8 cellular contexts compared by ENCODE assay signal in genomic region chr19:41327499-41328156, GRCh38. TPM values are rescaled to one million over a fixed set of nuclear protein-coding genes. Genes with fewer than 3 reads are reported as not detected.
DNase-seq lines count a peak whose midpoint lies in the region; ATAC-seq and TF ChIP-seq lines count a peak whose summit lies in the region.

No MANE protein-coding gene starts in this region.

- H3K36me3 Mint-ChIP-seq in CD4-positive, alpha-beta memory T cell: peaks cover 31 to 65% of the 10 kb centered on the region in 2 donors
- peaks cover 46% of the 10 kb centered on the region for H3K36me3 Mint-ChIP-seq in activated CD4-positive, alpha-beta T cell treated with anti-CD3 and anti-CD28 coated beads for 36 hours (ENCODE audit: low read depth)
- H3K36me3 Mint-ChIP-seq in dendritic cell treated with granulocyte-macrophage colony-stimulating factor and Interleukin-4, amounts not matched to agents 40 ng/mL and 50 ng/mL, for 4 days (ENCODE audit: low read depth): peaks cover 98% of the 10 kb centered on the region

- H3K23ac ChIP-seq in IMR-90 (ENCODE audit: low read depth, low read length): peak overlapping the region; percentile 96

- ATAC-seq in GM19463 (IDR thresholded peaks at IDR 0.05; ENCODE audit: unreplicated experiment) (peak; percentile 72), IMR-90 (ENCODE audit: low read depth) (no peak)
- ATAC-seq in activated CD4-positive, alpha-beta T cell treated with anti-CD3 and anti-CD28 coated beads for 36 hours: peak; percentile 75

- no peak overlapping the region; the same call in 1 of the 2 replicates for H3K4me2 ChIP-seq in IMR-90 (ENCODE audit: low read depth, low read length)

- no peak overlapping the region for H3K56ac ChIP-seq in IMR-90 (ENCODE audit: extremely low read depth, insufficient read depth, low read length)

- TF ChIP-seq CTCF in IMR-90 (conservative IDR thresholded peaks at IDR 0.05; ENCODE audit: low read depth, low read length): no peak

- peak overlapping the region; percentile 26; the same call in 1 of the 2 replicates for H3K18ac ChIP-seq in IMR-90 (ENCODE audit: low read depth, low read length)

- no TSS peak for BruUV-seq in IMR-90 (replicated peaks; lab: Mats Ljungman, UMichigan)

- peak overlapping the region; percentile 97 for H2AK5ac ChIP-seq in IMR-90 (ENCODE audit: low read depth, low read length)

- intact Hi-C loops in CD4-positive, alpha-beta memory T cell (cut with micrococcal nuclease): loop anchor here (1.0 to 2.0 kb wide), 2 partner anchors 17 to 24 kb away; partner anchors contain the start of gene CCDC97
- intact Hi-C loops in IMR-90 (cut with micrococcal nuclease): no loop called here
- intact Hi-C loops in activated CD4-positive, alpha-beta T cell treated with anti-CD3 and anti-CD28 coated beads for 36 hours (cut with DNase I, micrococcal nuclease): loop anchor here (1.0 to 2.0 kb wide), 5 partner anchors 17 to 103 kb away; partner anchors contain the start of genes BCKDHA (in 1 of the 2), CCDC97 (in 1 of the 2), EXOSC5 (in 1 of the 2) and HNRNPUL1 (in 1 of the 2)
- intact Hi-C loops in dendritic cell treated with granulocyte-macrophage colony-stimulating factor and Interleukin-4, amounts not matched to agents 40 ng/mL and 50 ng/mL, for 4 days (cut with micrococcal nuclease): loop anchor here (10.0 kb wide), 1 partner anchor 107 kb away; the partner anchor contains the start of gene DMAC2

- DNase-seq in CD4-positive, alpha-beta memory T cell: peak; percentile 81 to 99 (median 84)
- DNase-seq in IMR-90 (peak; percentile 49), midbrain (lab: John Stamatoyannopoulos, UW) (peak; percentile 17), HuH-7.5 (ENCODE audit: low spot score) (no peak)
- DNase-seq in activated CD4-positive, alpha-beta T cell treated with anti-CD3 and anti-CD28 coated beads for 36 hours: peak; percentile 93
- peak; percentile 66 to 87 for DNase-seq in stimulated activated CD8-positive, alpha-beta memory T cell treated with anti-CD3 and anti-CD28 coated beads, Interleukin-4, amount 100 ng/mL, for 4 hours (ENCODE audit: low read depth in 2 of 2, low spot score in 1 of 2)

- 22% methylated on average over 12 of the region's 35 CpGs; no CpG with 5 or more reads in 1 of the 2 experiments for WGBS in IMR-90 (ENCODE audit: extremely low coverage in 2 of 2, insufficient read length in 1 of 2), 2 experiments

- peak; percentile 47; the same call in 1 of the 2 replicates for TF ChIP-seq POLR2A in IMR-90 (IDR thresholded peaks at IDR 0.05; ENCODE audit: low read depth, low read length)

- peaks cover 45% of the 10 kb centered on the region for H4K20me1 ChIP-seq in IMR-90 (ENCODE audit: insufficient read depth, low read length)

- peaks cover 13 to 57% of the 10 kb centered on the region in 2 experiments for H3K79me1 ChIP-seq in IMR-90 (ENCODE audit: low read depth in 1 of 2, low read length in 2 of 2)

- H3K14ac ChIP-seq in IMR-90 (replicated peaks; ENCODE audit: low read depth, low read length): peak overlapping the region; percentile 42

- dilution Hi-C loops in IMR-90 (cut with HindIII; ENCODE audit: low sequenced_read_pairs, unreplicated experiment): no loop called here

- H4K8ac ChIP-seq in IMR-90 (ENCODE audit: low read depth in 2 of 2, low read length in 2 of 2): peak overlapping the region; percentile 47 to 73; a peak in 3 of 4 replicates

- peak overlapping the region; percentile 66 for H4K5ac ChIP-seq in IMR-90 (ENCODE audit: low read depth, low read length)

- H3K27ac Mint-ChIP-seq in CD4-positive, alpha-beta memory T cell: peak overlapping the region; percentile 97 to 99 (median 98)
- H3K27ac Mint-ChIP-seq in activated CD4-positive, alpha-beta T cell treated with anti-CD3 and anti-CD28 coated beads for 36 hours: peak overlapping the region; percentile 96
- H3K27ac Mint-ChIP-seq in dendritic cell treated with granulocyte-macrophage colony-stimulating factor and Interleukin-4, amounts not matched to agents 40 ng/mL and 50 ng/mL, for 4 days: peak overlapping the region; percentile 98

- peak overlapping the region in 1 of 2 donors; percentile 43 for H3K4me3 ChIP-seq in CD4-positive, alpha-beta memory T cell (ENCODE audit: low read length in 2 of 2)
- no peak overlapping the region for H3K4me3 ChIP-seq in IMR-90 (ENCODE audit: insufficient read depth, low read depth, low read length)

- H3K4me3 Mint-ChIP-seq in CD4-positive, alpha-beta memory T cell: peak overlapping the region; percentile 77 to 87 (median 84)
- H3K4me3 Mint-ChIP-seq in activated CD4-positive, alpha-beta T cell treated with anti-CD3 and anti-CD28 coated beads for 36 hours: peak overlapping the region; percentile 63
- H3K4me3 Mint-ChIP-seq in dendritic cell treated with granulocyte-macrophage colony-stimulating factor and Interleukin-4, amounts not matched to agents 40 ng/mL and 50 ng/mL, for 4 days: peak overlapping the region; percentile 76

- H3K9me1 ChIP-seq in IMR-90 (ENCODE audit: insufficient read depth, low read length): peaks cover 27% of the 10 kb centered on the region

- H2BK15ac ChIP-seq in IMR-90 (ENCODE audit: low read depth, low read length): peak overlapping the region; percentile 84; the same call in 2 of the 3 replicates

- peaks cover 0 to 14% (median 0%) of the 10 kb centered on the region in 8 donors for H3K9me3 Mint-ChIP-seq in CD4-positive, alpha-beta memory T cell
- H3K9me3 Mint-ChIP-seq in activated CD4-positive, alpha-beta T cell treated with anti-CD3 and anti-CD28 coated beads for 36 hours (ENCODE audit: low read depth): no peaks in the 10 kb centered on the region
- no peaks in the 10 kb centered on the region for H3K9me3 Mint-ChIP-seq in dendritic cell treated with granulocyte-macrophage colony-stimulating factor and Interleukin-4, amounts not matched to agents 40 ng/mL and 50 ng/mL, for 4 days

- peak overlapping the region; percentile 93 for H2AK9ac ChIP-seq in IMR-90 (replicated peaks; ENCODE audit: low read depth, low read length, poor library complexity)

- peak overlapping the region; percentile 84 for H2AFZ ChIP-seq in IMR-90 (replicated peaks; ENCODE audit: low read length, poor library complexity)

- no peaks in the 10 kb centered on the region for H3K27me3 ChIP-seq in CD4-positive, alpha-beta memory T cell (ENCODE audit: insufficient read depth, low read length)
- no peaks in the 10 kb centered on the region for H3K27me3 ChIP-seq in IMR-90 (ENCODE audit: control insufficient read depth, insufficient read depth, low read length)

- peaks cover 69% of the 10 kb centered on the region for H3K4me1 ChIP-seq in CD4-positive, alpha-beta memory T cell (ENCODE audit: insufficient read depth, low read length)
- peaks cover 51% of the 10 kb centered on the region for H3K4me1 ChIP-seq in IMR-90 (ENCODE audit: control insufficient read depth, insufficient read depth, low read length)

- peak overlapping the region; percentile 89 for H3K4ac ChIP-seq in IMR-90 (ENCODE audit: low read depth, low read length)

- H2BK120ac ChIP-seq in IMR-90 (ENCODE audit: low read depth, low read length): peak overlapping the region; percentile 77

- CTCF ChIA-PET in CD4-positive, alpha-beta memory T cell (lab: Charles Lee; ENCODE audit: partially characterized antibody): interaction anchor here (0.7 to 1.5 kb wide), 5 partner anchors 19 to 64 kb away, joined by 3 to 16 read pairs (median 4); no protein-coding TSS in a partner anchor
- CTCF ChIA-PET in IMR-90 (lab: Yijun Ruan, JAX): no interaction called here
- CTCF ChIA-PET in activated CD4-positive, alpha-beta T cell treated with anti-CD3 and anti-CD28 coated beads for 36 hours (lab: Charles Lee): interaction anchor here (0.8 to 2.0 kb wide), 6 partner anchors 14 to 123 kb away, joined by 3 to 9 read pairs (median 3); no protein-coding TSS in a partner anchor

- H4K91ac ChIP-seq in IMR-90 (ENCODE audit: insufficient read depth, low read depth, low read length): peak overlapping the region; percentile 89

- no peaks in the 10 kb centered on the region for H3K9me3 ChIP-seq in CD4-positive, alpha-beta memory T cell (ENCODE audit: control insufficient read depth in 1 of 2, low read length in 2 of 2)
- no peaks in the 10 kb centered on the region for H3K9me3 ChIP-seq in IMR-90 (ENCODE audit: control insufficient read depth, insufficient read depth, low read length)

- POLR2A ChIA-PET in CD4-positive, alpha-beta memory T cell (lab: Charles Lee; ENCODE audit: partially characterized antibody): interaction anchor here (1.0 to 7.8 kb wide), 21 partner anchors 8 to 222 kb away, joined by 3 to 136 read pairs (median 5); partner anchors contain the start of genes B9D2, CCDC97, DMAC2 and HNRNPUL1
- POLR2A ChIA-PET in IMR-90 (lab: Charles Lee; ENCODE audit: unreplicated experiment): no interaction called here
- POLR2A ChIA-PET in activated CD4-positive, alpha-beta T cell treated with anti-CD3 and anti-CD28 coated beads for 36 hours (lab: Charles Lee): interaction anchor here (0.7 to 1.8 kb wide), 5 partner anchors 14 to 64 kb away, joined by 3 to 17 read pairs (median 3); partner anchors contain the start of gene HNRNPUL1

- peaks cover 45 to 81% (median 62%) of the 10 kb centered on the region in 4 donors for H3K4me1 Mint-ChIP-seq in CD4-positive, alpha-beta memory T cell
- H3K4me1 Mint-ChIP-seq in activated CD4-positive, alpha-beta T cell treated with anti-CD3 and anti-CD28 coated beads for 36 hours: peaks cover 55% of the 10 kb centered on the region
- H3K4me1 Mint-ChIP-seq in dendritic cell treated with granulocyte-macrophage colony-stimulating factor and Interleukin-4, amounts not matched to agents 40 ng/mL and 50 ng/mL, for 4 days (ENCODE audit: low read depth): peaks cover 87% of the 10 kb centered on the region

- H2BK5ac ChIP-seq in IMR-90 (ENCODE audit: low read depth, low read length, poor library complexity, severe bottlenecking): peak overlapping the region; percentile 58

- peak overlapping the region; percentile 3; the same call in 1 of the 2 replicates for H2BK20ac ChIP-seq in IMR-90 (ENCODE audit: low read depth, low read length)

- in situ Hi-C loops in IMR-90 (cut with MboI; ENCODE audit: low sequenced_read_pairs): no loop called here

- peaks cover 49% of the 10 kb centered on the region for H3K36me3 ChIP-seq in CD4-positive, alpha-beta memory T cell (ENCODE audit: insufficient read depth, low read length)
- peaks cover 32% of the 10 kb centered on the region for H3K36me3 ChIP-seq in IMR-90 (ENCODE audit: control insufficient read depth, insufficient read depth, low read length)

- H3K9ac ChIP-seq in IMR-90 (ENCODE audit: low read depth, low read length): peak overlapping the region; percentile 19; the same call in 1 of the 2 replicates

- H3K27me3 Mint-ChIP-seq in CD4-positive, alpha-beta memory T cell: no peaks in the 10 kb centered on the region
- H3K27me3 Mint-ChIP-seq in activated CD4-positive, alpha-beta T cell treated with anti-CD3 and anti-CD28 coated beads for 36 hours: no peaks in the 10 kb centered on the region
- no peaks in the 10 kb centered on the region for H3K27me3 Mint-ChIP-seq in dendritic cell treated with granulocyte-macrophage colony-stimulating factor and Interleukin-4, amounts not matched to agents 40 ng/mL and 50 ng/mL, for 4 days

- TF ChIP-seq RAD21 in IMR-90 (IDR thresholded peaks at IDR 0.05; ENCODE audit: low read length): no peak

- H3K27ac ChIP-seq in CD4-positive, alpha-beta memory T cell (ENCODE audit: low read depth, low read length): peak overlapping the region; percentile 76
- peak overlapping the region; percentile 58 for H3K27ac ChIP-seq in IMR-90 (ENCODE audit: insufficient read depth, low read length)

RNA-seq across cellular contexts. Expression of gene CCDC97, which starts 17.7 kb away (rescaled TPM):
- 10 to 100 TPM; 56.4 to 61.4 TPM for total RNA-seq in CD4-positive, alpha-beta memory T cell
- 10 to 100 TPM; 23.2 to 32.3 TPM for polyA plus RNA-seq in CD4-positive, alpha-beta memory T cell
- total RNA-seq in IMR-90 (2012; rRNA removed): 4.1 and 5.8 TPM in 2 replicates
- polyA plus RNA-seq in IMR-90 (2012; rRNA removed): 11.0 and 11.9 TPM in 2 replicates
- 8.9 and 11.5 TPM in 2 replicates for polyA plus RNA-seq in IMR-90 (2012; cell fraction: cytosol; rRNA removed)
- 14.3 and 15.7 TPM in 2 replicates for polyA plus RNA-seq in IMR-90 (2012; cell fraction: nucleus; rRNA removed; ENCODE audit: low replicate concordance)
- 10 to 100 TPM; 21.2 to 21.4 TPM for total RNA-seq in activated CD4-positive, alpha-beta T cell treated with anti-CD3 and anti-CD28 coated beads for 36 hours

RNA-seq across cellular contexts. Expression of gene TGFB1, which starts 26.1 kb away (rescaled TPM):
- 100 to 1,000 TPM; 136 to 143 TPM for total RNA-seq in CD4-positive, alpha-beta memory T cell
- 10 to 100 TPM; 28.1 to 83.7 TPM for polyA plus RNA-seq in CD4-positive, alpha-beta memory T cell
- total RNA-seq in IMR-90 (2012; rRNA removed): 3.2 and 3.9 TPM in 2 replicates
- 26.7 and 27.8 TPM in 2 replicates for polyA plus RNA-seq in IMR-90 (2012; rRNA removed)
- polyA plus RNA-seq in IMR-90 (2012; cell fraction: cytosol; rRNA removed): 26.6 and 36.6 TPM in 2 replicates
- 47.5 and 90.5 TPM in 2 replicates for polyA plus RNA-seq in IMR-90 (2012; cell fraction: nucleus; rRNA removed; ENCODE audit: low replicate concordance)
- 10 to 100 TPM; 86.2 to 99.0 TPM for total RNA-seq in activated CD4-positive, alpha-beta T cell treated with anti-CD3 and anti-CD28 coated beads for 36 hours

RNA-seq across cellular contexts. Expression of gene B9D2, which starts 36.3 kb away (rescaled TPM):
- total RNA-seq in CD4-positive, alpha-beta memory T cell: 10 to 100 TPM; 11.6 to 15.2 TPM
- polyA plus RNA-seq in CD4-positive, alpha-beta memory T cell: 10 to 100 TPM; 12.9 to 22.4 TPM
- total RNA-seq in IMR-90 (2012; rRNA removed): 4.7 and 6.1 TPM in 2 replicates
- polyA plus RNA-seq in IMR-90 (2012; rRNA removed): 9.7 and 11.5 TPM in 2 replicates
- 10.3 and 13.1 TPM in 2 replicates for polyA plus RNA-seq in IMR-90 (2012; cell fraction: cytosol; rRNA removed)
- polyA plus RNA-seq in IMR-90 (2012; cell fraction: nucleus; rRNA removed; ENCODE audit: low replicate concordance): 4.0 and 7.2 TPM in 2 replicates
- total RNA-seq in activated CD4-positive, alpha-beta T cell treated with anti-CD3 and anti-CD28 coated beads for 36 hours: 1 to 10 TPM; 4.0 to 5.2 TPM

RNA-seq across cellular contexts. Expression of gene TMEM91, which starts 48.7 kb away (rescaled TPM):
- total RNA-seq in CD4-positive, alpha-beta memory T cell: 10 to 100 TPM; 14.3 to 16.1 TPM
- polyA plus RNA-seq in CD4-positive, alpha-beta memory T cell: 1 to 10 TPM; 4.8 to 4.9 TPM
- total RNA-seq in IMR-90 (2012; rRNA removed): 1.4 and 1.9 TPM in 2 replicates
- polyA plus RNA-seq in IMR-90 (2012; rRNA removed): 4.8 and 5.5 TPM in 2 replicates
- polyA plus RNA-seq in IMR-90 (2012; cell fraction: cytosol; rRNA removed): 4.8 and 7.3 TPM in 2 replicates
- polyA plus RNA-seq in IMR-90 (2012; cell fraction: nucleus; rRNA removed; ENCODE audit: low replicate concordance): 28.2 and 31.9 TPM in 2 replicates
- 1 to 10 TPM; 3.0 to 4.0 TPM for total RNA-seq in activated CD4-positive, alpha-beta T cell treated with anti-CD3 and anti-CD28 coated beads for 36 hours

Comparison
In these comparisons a context has a peak if more than half of its experiments do, and no peak if none do; other contexts are left out.
1. RNA of gene TGFB1, which starts 26.1 kb away (total RNA-seq): 136 to 143 TPM in CD4-positive, alpha-beta memory T cell and 86.2 to 99.0 TPM in activated CD4-positive, alpha-beta T cell treated with anti-CD3 and anti-CD28 coated beads for 36 hours; 3.2 to 3.9 TPM in IMR-90; every median in the first group is over 10 times any median in the second.
2. Peak in every context shown above with its lines, with median percentiles within 50 percentile points of each other: H3K27ac Mint-ChIP-seq and H3K4me3 Mint-ChIP-seq.